Comparison of ENCODE assay signal across 31 cellular contexts in genomic region chr9:38110476-38110875, GRCh38.
"Had no signal": no experiment of that assay in that cellular context is flagged by ENCODE, and none has a peak within 500 bp of the region (broad histone marks: within the 10 kb centered on the region; RNA-seq: fewer than 3 reads in every experiment).

No MANE protein-coding gene starts in this region.

- H3K4me1 Mint-ChIP-seq: nephron had no signal

- H3K27ac Mint-ChIP-seq: activated naive CD8-positive, alpha-beta T cell; activated T-helper 2 cell treated with anti-CD3 and anti-CD28 coated beads, Interferon-gamma antibody, Interleukin-2, Interleukin-4, amounts not matched to agents 10 μg/mL and 5 μg/mL and 100 μg/mL, durations not matched to agents 14 hours and 24 hours and 36 hours; nephron; T-helper 1 cell treated with Interleukin-12 subunit alpha and Interleukin-12 subunit beta and Interleukin-4 antibody, amounts not matched to agents 30 μg/mL and 1 μg/mL, for 36 hours had no signal

- H3K27ac ChIP-seq: colonic mucosa, dorsolateral prefrontal cortex, left ventricle myocardium inferior, neutrophil, ovary, prostate gland, tibial nerve, VCaP had no signal

- FAIRE-seq: frontal cortex, kidney, TTC549, urothelium cell line had no signal

- DNase-seq: activated CD4-positive, alpha-beta T cell treated with anti-CD3 and anti-CD28 coated beads for 48 hours; activated CD4-positive, alpha-beta T cell treated with anti-CD3 and anti-CD28 coated beads, Interleukin-2, amount 50 U/mL, for 48 hours; activated T-cell treated with anti-CD3 and anti-CD28 coated beads, Interleukin-2, amount 50 U/mL, for 48 hours; anterior cingulate cortex; cerebellar nuclear complex; colonic mucosa; dorsolateral prefrontal cortex; effector memory CD4-positive, alpha-beta T cell; hippocampal formation; kidney; left ventricle myocardium inferior; mucosa of descending colon; ovary; right cardiac atrium; stimulated activated CD4-positive, alpha-beta T cell treated with anti-CD3 and anti-CD28 coated beads, Interleukin-2, amount 100 ng/mL, for 48 hours; stimulated activated naive CD4-positive, alpha-beta T cell treated with Interleukin-2 at 50 U/mL for 16 hours; SW 1271; T-helper 9 cell had no signal

- ATAC-seq: activated CD4-positive, CD25-positive, alpha-beta regulatory T cell treated with anti-CD3 and anti-CD28 coated beads, Interleukin-2, amount 50 U/mL, for 24 hours; mucosa of descending colon had no signal

- H3K4me3 ChIP-seq: colonic mucosa, dorsolateral prefrontal cortex, left ventricle myocardium inferior, lung, mucosa of descending colon, ovary, prostate gland, tibial nerve had no signal

- H3K36me3 Mint-ChIP-seq: activated naive CD8-positive, alpha-beta T cell had no signal

- H3K4me3 Mint-ChIP-seq: activated naive CD8-positive, alpha-beta T cell; nephron; T-helper 1 cell treated with Interleukin-12 subunit alpha and Interleukin-12 subunit beta and Interleukin-4 antibody, amounts not matched to agents 30 μg/mL and 1 μg/mL, for 36 hours had no signal

- H3K9me3 Mint-ChIP-seq: activated T-helper 2 cell treated with anti-CD3 and anti-CD28 coated beads, Interferon-gamma antibody, Interleukin-2, Interleukin-4, amounts not matched to agents 10 μg/mL and 5 μg/mL and 100 μg/mL, durations not matched to agents 14 hours and 24 hours and 36 hours; nephron; T-helper 1 cell treated with Interleukin-12 subunit alpha and Interleukin-12 subunit beta and Interleukin-4 antibody, amounts not matched to agents 30 μg/mL and 1 μg/mL, for 36 hours had no signal
